In genomic region chr1:113876181-113876580, GRCh38 we compare ENCODE assay signal across 24 cellular contexts. TPM values are rescaled to one million over a fixed set of nuclear protein-coding genes. Genes with fewer than 3 reads are reported as not detected.
DNase-seq lines count a peak whose midpoint lies in the region; ATAC-seq and FAIRE-seq lines count a peak whose summit lies in the region.
"Had no signal": no experiment of that assay in that cellular context is flagged by ENCODE, and none has a peak within 500 bp of the region (broad histone marks: within the 10 kb centered on the region; RNA-seq: fewer than 3 reads in every experiment).

No MANE protein-coding gene starts in this region.

- H3K4me1 Mint-ChIP-seq in CD8-positive, alpha-beta memory T cell = peaks cover 77 to 94% (median 92%) of the 10 kb centered on the region in 3 donors
- H3K4me1 Mint-ChIP-seq in T-helper 17 cell = peaks cover 60% of the 10 kb centered on the region
- peaks cover 82% of the 10 kb centered on the region for H3K4me1 Mint-ChIP-seq in activated T-cell treated with anti-CD3 and anti-CD28 coated beads, Interleukin-2, amount 50 U/mL, for 4 hours (ENCODE audit: low read depth)

- peak overlapping the region in 1 of 7 donors; percentile 22 for H3K4me3 Mint-ChIP-seq in CD8-positive, alpha-beta memory T cell
- no peak overlapping the region for H3K4me3 Mint-ChIP-seq in T-helper 17 cell
- no peak overlapping the region for H3K4me3 Mint-ChIP-seq in activated T-cell treated with anti-CD3 and anti-CD28 coated beads, Interleukin-2, amount 50 U/mL, for 4 hours
- H3K4me3 Mint-ChIP-seq: B cell, CD14-positive monocyte had no signal

- H3K27ac Mint-ChIP-seq in CD8-positive, alpha-beta memory T cell = peak overlapping the region in 5 of 8 donors; percentile 34 to 86 (median 80)
- H3K27ac Mint-ChIP-seq in T-helper 17 cell = peak overlapping the region; percentile 82
- H3K27ac Mint-ChIP-seq: B cell had no signal

- no peaks in the 10 kb centered on the region for H3K36me3 ChIP-seq in CD8-positive, alpha-beta memory T cell (ENCODE audit: insufficient read depth, low read length)
- H3K36me3 ChIP-seq in small intestine (ENCODE audit: control insufficient read depth in 2 of 2, insufficient read depth in 2 of 2, low read length in 2 of 2) = peaks cover 0 to 8% of the 10 kb centered on the region in 2 donors

- ATAC-seq in T-helper 17 cell = no peak
- ATAC-seq in left lobe of liver = peak; percentile 23
- ATAC-seq in activated T-cell treated with anti-CD3 and anti-CD28 coated beads, Interleukin-2, amount 50 U/mL, for 4 hours = no peak
- ATAC-seq: A549, HepG2 had no signal

- H3K4me3 ChIP-seq in CD8-positive, alpha-beta memory T cell (ENCODE audit: low read length) = no peak overlapping the region
- H3K4me3 ChIP-seq in small intestine (ENCODE audit: low read depth in 1 of 2, low read length in 2 of 2) = no peak overlapping the region
- H3K4me3 ChIP-seq: A549 had no signal

- DNase-seq in CD8-positive, alpha-beta memory T cell = no peak
- DNase-seq in T-helper 17 cell = no peak
- no peak for DNase-seq in left lobe of liver (ENCODE audit: low spot score)
- DNase-seq in small intestine = peak; percentile 79
- no peak for DNase-seq in central memory CD4-positive, alpha-beta T cell
- DNase-seq in activated T-cell treated with anti-CD3 and anti-CD28 coated beads, Interleukin-2, amount 50 U/mL, for 4 hours = no peak
- no peak for DNase-seq in NCI-H226
- DNase-seq: H7, Karpas-422, NCI-H1092, NCI-H1417 treated with DMSO at 0.1 percent for 48 hours, NCI-H1694 treated with DMSO at 0.1 percent for 48 hours, NCI-H2081, NCI-H2227 treated with DMSO at 0.1 percent for 48 hours, NCI-H510A, NCI-H69, SHP77 had no signal

- no peak for FAIRE-seq in small intestine (lab: Jason Lieb, UNC)
- FAIRE-seq: A549, D721Med, HepG2 had no signal

- H3K27me3 ChIP-seq in CD8-positive, alpha-beta memory T cell (ENCODE audit: insufficient read depth, low read length, poor library complexity, severe bottlenecking) = no peaks in the 10 kb centered on the region
- no peaks in the 10 kb centered on the region for H3K27me3 ChIP-seq in small intestine (ENCODE audit: control insufficient read depth in 2 of 2, insufficient read depth in 2 of 2, low read length in 2 of 2)

- H3K9me3 ChIP-seq in CD8-positive, alpha-beta memory T cell (ENCODE audit: low read length) = no peaks in the 10 kb centered on the region
- H3K9me3 ChIP-seq in T-helper 17 cell (ENCODE audit: control insufficient read depth, low read length, poor library complexity, severe bottlenecking) = no peaks in the 10 kb centered on the region
- H3K9me3 ChIP-seq in small intestine (ENCODE audit: control insufficient read depth, low read depth) = no peaks in the 10 kb centered on the region
- H3K9me3 ChIP-seq: A549 had no signal

- H3K27me3 Mint-ChIP-seq in CD8-positive, alpha-beta memory T cell = no peaks in the 10 kb centered on the region
- no peaks in the 10 kb centered on the region for H3K27me3 Mint-ChIP-seq in T-helper 17 cell
- no peaks in the 10 kb centered on the region for H3K27me3 Mint-ChIP-seq in activated T-cell treated with anti-CD3 and anti-CD28 coated beads, Interleukin-2, amount 50 U/mL, for 4 hours (ENCODE audit: low read depth)
- H3K27me3 Mint-ChIP-seq: B cell had no signal

- POLR2A ChIA-PET in CD8-positive, alpha-beta memory T cell (lab: Charles Lee) = interaction anchor here (1.2 kb wide), 1 partner anchor 28 kb away, joined by 6 read pairs; the partner anchor contains the start of gene AP4B1

- no peaks in the 10 kb centered on the region for H3K9me3 Mint-ChIP-seq in CD8-positive, alpha-beta memory T cell
- peaks cover 3% of the 10 kb centered on the region for H3K9me3 Mint-ChIP-seq in activated T-cell treated with anti-CD3 and anti-CD28 coated beads, Interleukin-2, amount 50 U/mL, for 4 hours
- H3K9me3 Mint-ChIP-seq: CD14-positive monocyte had no signal

- WGBS in small intestine, 3 donors = 20 to 67% (median 50%) methylated on average over 5 of the region's 5 CpGs

- CTCF ChIA-PET in CD8-positive, alpha-beta memory T cell (lab: Charles Lee) = interaction anchor here (1.4 to 3.7 kb wide), 3 partner anchors 10 to 28 kb away, joined by 4 to 16 read pairs (median 6); partner anchors contain the start of genes AP4B1 and DCLRE1B

- H3K4me1 ChIP-seq in CD8-positive, alpha-beta memory T cell (ENCODE audit: insufficient read depth, low read length) = peaks cover 61% of the 10 kb centered on the region
- H3K4me1 ChIP-seq in small intestine (ENCODE audit: control insufficient read depth in 2 of 2, insufficient read depth in 1 of 2, low read depth in 1 of 2, low read length in 1 of 2) = peaks cover 6 to 14% of the 10 kb centered on the region in 2 donors
- H3K4me1 ChIP-seq: A549 had no signal

- H3K27ac ChIP-seq in CD8-positive, alpha-beta memory T cell (ENCODE audit: low read depth, low read length) = no peak overlapping the region
- H3K27ac ChIP-seq in small intestine (ENCODE audit: low read depth in 1 of 2, low read length in 1 of 2) = peak overlapping the region in 1 of 2 donors; percentile 64
- H3K27ac ChIP-seq: A549, RWPE1 had no signal

- H3K36me3 Mint-ChIP-seq in CD8-positive, alpha-beta memory T cell = peaks cover 0 to 4% (median 3%) of the 10 kb centered on the region in 3 donors
- peaks cover 3% of the 10 kb centered on the region for H3K36me3 Mint-ChIP-seq in T-helper 17 cell (ENCODE audit: low read depth)
- no peaks in the 10 kb centered on the region for H3K36me3 Mint-ChIP-seq in activated T-cell treated with anti-CD3 and anti-CD28 coated beads, Interleukin-2, amount 50 U/mL, for 4 hours (ENCODE audit: insufficient read depth)

RNA-seq across cellular contexts. Expression of gene PTPN22, which starts 4.7 kb away (rescaled TPM):
- total RNA-seq in CD8-positive, alpha-beta memory T cell = 10 to 100 TPM; 57.7 to 66.5 TPM
- 83.2 TPM for polyA plus RNA-seq in CD8-positive, alpha-beta memory T cell
- 10 to 100 TPM; 40.8 to 42.6 TPM for total RNA-seq in T-helper 17 cell
- 0.38 TPM for total RNA-seq in left lobe of liver
- 10 to 100 TPM in 2 of 3 donors, 1 to 10 TPM in 1; 2.0 to 20.1 (median 14.3) TPM for polyA plus RNA-seq in small intestine
- 10 to 100 TPM; 39.9 to 49.3 (median 46.8) TPM for total RNA-seq in activated T-cell treated with anti-CD3 and anti-CD28 coated beads, Interleukin-2, amount 50 U/mL, for 4 hours
- total RNA-seq: H7, HepG2 had no signal
- polyA plus RNA-seq: A549, HepG2 had no signal

RNA-seq across cellular contexts. Expression of gene BCL2L15, which starts 11.2 kb away (rescaled TPM):
- total RNA-seq in CD8-positive, alpha-beta memory T cell = 1 to 10 TPM; 1.2 to 1.9 TPM
- polyA plus RNA-seq in CD8-positive, alpha-beta memory T cell = not detected
- total RNA-seq in T-helper 17 cell (1 to 10 TPM; 1.4 to 1.5 TPM), left lobe of liver (0.13 TPM)
- polyA plus RNA-seq in small intestine = 100 to 1,000 TPM in 2 of 3 donors, 10 to 100 TPM in 1; 79.1 to 214 (median 186) TPM
- total RNA-seq in activated T-cell treated with anti-CD3 and anti-CD28 coated beads, Interleukin-2, amount 50 U/mL, for 4 hours = 1 to 10 TPM in 2 of 3 donors, under 1 TPM in 1; 0.74 to 1.6 (median 1.4) TPM
- total RNA-seq: H7, SK-MEL-5 had no signal
- polyA plus RNA-seq: CD14-positive monocyte had no signal

RNA-seq across cellular contexts. Expression of gene AP4B1, which starts 28.4 kb away (rescaled TPM):
- 10 to 100 TPM; 33.7 to 36.2 TPM for total RNA-seq in CD8-positive, alpha-beta memory T cell
- polyA plus RNA-seq in CD8-positive, alpha-beta memory T cell = 12.1 TPM
- total RNA-seq in T-helper 17 cell (10 to 100 TPM; 52.1 to 56.1 TPM), left lobe of liver (6.4 TPM)
- 10 to 100 TPM; 12.4 to 15.4 (median 14.5) TPM for polyA plus RNA-seq in small intestine
- 10 to 100 TPM; 32.2 to 36.3 (median 32.3) TPM for total RNA-seq in activated T-cell treated with anti-CD3 and anti-CD28 coated beads, Interleukin-2, amount 50 U/mL, for 4 hours

RNA-seq across cellular contexts. Expression of gene DCLRE1B, which starts 28.9 kb away (rescaled TPM):
- total RNA-seq in CD8-positive, alpha-beta memory T cell = 10 to 100 TPM; 31.2 to 32.1 TPM
- 5.1 TPM for polyA plus RNA-seq in CD8-positive, alpha-beta memory T cell
- 1 to 10 TPM; 5.4 to 7.0 TPM for total RNA-seq in T-helper 17 cell
- total RNA-seq in left lobe of liver = 1.6 TPM
- 1 to 10 TPM in 2 of 3 donors, under 1 TPM in 1; 0.45 to 5.4 (median 1.1) TPM for polyA plus RNA-seq in small intestine
- total RNA-seq in activated T-cell treated with anti-CD3 and anti-CD28 coated beads, Interleukin-2, amount 50 U/mL, for 4 hours = 10 to 100 TPM; 22.0 to 23.2 (median 22.2) TPM

RNA-seq across cellular contexts. Expression of gene HIPK1, which starts 52.9 kb away (rescaled TPM):
- 10 to 100 TPM; 80.9 to 81.2 TPM for total RNA-seq in CD8-positive, alpha-beta memory T cell
- 19.4 TPM for polyA plus RNA-seq in CD8-positive, alpha-beta memory T cell
- total RNA-seq in T-helper 17 cell (100 to 1,000 TPM; 228 to 253 TPM), left lobe of liver (27.1 TPM)
- 10 to 100 TPM in 2 of 3 donors, 1 to 10 TPM in 1; 9.5 to 11.2 (median 10.3) TPM for polyA plus RNA-seq in small intestine
- 10 to 100 TPM; 63.6 to 67.1 (median 63.6) TPM for total RNA-seq in activated T-cell treated with anti-CD3 and anti-CD28 coated beads, Interleukin-2, amount 50 U/mL, for 4 hours

Comparison
In these comparisons a context has a peak if more than half of its experiments do, and no peak if none do; other contexts are left out.
1. RNA of gene PTPN22, which starts 4.7 kb away (total RNA-seq): 57.7 to 66.5 TPM in CD8-positive, alpha-beta memory T cell, 39.9 to 49.3 TPM in activated T-cell treated with anti-CD3 and anti-CD28 coated beads, Interleukin-2, amount 50 U/mL, for 4 hours and 40.8 to 42.6 TPM in T-helper 17 cell; 0.38 TPM in left lobe of liver (single experiment); every median in the first group is over 10 times any median in the second.